Comparison of ENCODE assay signal across 7 cellular contexts in genomic region chr11:64306563-64306875, GRCh38. TPM values are rescaled to one million over a fixed set of nuclear protein-coding genes. Genes with fewer than 3 reads are reported as not detected.
DNase-seq lines count a peak whose midpoint lies in the region; ATAC-seq, FAIRE-seq and TF ChIP-seq lines count a peak whose summit lies in the region.

No MANE protein-coding gene starts in this region.

- intact Hi-C loops in kidney (cut with DNase I): no loop called here

- H3K9ac ChIP-seq in HUES64 (ENCODE audit: low read depth, low read length): peak overlapping the region; percentile 75
- peak overlapping the region; percentile 92 for H3K9ac ChIP-seq in adipocyte (ENCODE audit: low read length)
- H3K9ac ChIP-seq in kidney (ENCODE audit: low read length in 2 of 2): peak overlapping the region; percentile 59 to 73
- peak overlapping the region; percentile 55 to 77 for H3K9ac ChIP-seq in stomach smooth muscle (ENCODE audit: low read length in 2 of 2)

- H3K27me3 ChIP-seq in HUES64 (ENCODE audit: insufficient read depth, low read length): peaks cover 5% of the 10 kb centered on the region
- H3K27me3 ChIP-seq in adipocyte (replicated peaks; ENCODE audit: control insufficient read depth, insufficient read depth, low read length): no peaks in the 10 kb centered on the region
- peaks cover 5% of the 10 kb centered on the region in 2 donors for H3K27me3 ChIP-seq in stomach smooth muscle (ENCODE audit: control insufficient read depth in 1 of 2, insufficient read depth in 2 of 2, low read length in 2 of 2)

- WGBS in HUES64: 24% methylated on average over 9 of the region's 9 CpGs

- H3K9me3 ChIP-seq in HUES64 (ENCODE audit: insufficient read depth, low read depth, low read length): no peaks in the 10 kb centered on the region
- H3K9me3 ChIP-seq in adipocyte (ENCODE audit: control insufficient read depth, low read length): no peaks in the 10 kb centered on the region
- no peaks in the 10 kb centered on the region for H3K9me3 ChIP-seq in kidney (ENCODE audit: control insufficient read depth in 1 of 2, low read length in 2 of 2)
- H3K9me3 ChIP-seq in stomach smooth muscle (ENCODE audit: control insufficient read depth in 2 of 2, low read length in 2 of 2): no peaks in the 10 kb centered on the region

- FAIRE-seq in kidney (lab: Jason Lieb, UNC): no peak

- DNase-seq in adipocyte (ENCODE audit: low read depth) (no peak), kidney (no peak), DMS114 treated with DMSO at 0.1 percent for 48 hours (lab: John Stamatoyannopoulos, UW; ENCODE audit: unreplicated experiment) (no peak), OCI-M1 (lab: John Stamatoyannopoulos, UW) (no peak)

- TF ChIP-seq CTCF in kidney (IDR thresholded peaks at IDR 0.05; ENCODE audit: borderline replicate concordance, extremely low read depth, insufficient read depth): no peak

- H3K27ac ChIP-seq in HUES64 (ENCODE audit: low read depth, low read length) (peak overlapping the region; percentile 85; the same call in 1 of the 2 replicates), kidney (ENCODE audit: low read depth in 2 of 2, low read length in 2 of 2) (peak overlapping the region; percentile 86 to 87), stomach smooth muscle (ENCODE audit: low read length) (peak overlapping the region; percentile 64)

- ATAC-seq in HG03135 (IDR thresholded peaks at IDR 0.05; ENCODE audit: unreplicated experiment): no peak

- H3K36me3 ChIP-seq in HUES64 (ENCODE audit: insufficient read depth, low read length): peaks cover 6% of the 10 kb centered on the region; the same call in 1 of the 2 replicates
- no peaks in the 10 kb centered on the region for H3K36me3 ChIP-seq in adipocyte (ENCODE audit: control insufficient read depth, insufficient read depth, low read length, severe bottlenecking)
- peaks cover 0 to 3% of the 10 kb centered on the region in 2 donors for H3K36me3 ChIP-seq in kidney (ENCODE audit: control insufficient read depth in 1 of 2, insufficient read depth in 2 of 2, low read length in 2 of 2)
- no peaks in the 10 kb centered on the region for H3K36me3 ChIP-seq in stomach smooth muscle (ENCODE audit: control insufficient read depth in 2 of 2, insufficient read depth in 2 of 2, low read length in 2 of 2)

- peak overlapping the region; percentile 80 for H3K4me3 ChIP-seq in HUES64 (ENCODE audit: low read length)
- peak overlapping the region; percentile 93 for H3K4me3 ChIP-seq in adipocyte (ENCODE audit: low read length)
- H3K4me3 ChIP-seq in kidney (ENCODE audit: low read length in 2 of 2): peak overlapping the region; percentile 83 to 95
- H3K4me3 ChIP-seq in stomach smooth muscle (ENCODE audit: low read length in 2 of 2): peak overlapping the region; percentile 70 to 79

- H3K4me1 ChIP-seq in HUES64 (ENCODE audit: insufficient read depth, low read length) (peaks cover 7% of the 10 kb centered on the region; the same call in 1 of the 2 replicates), adipocyte (ENCODE audit: control insufficient read depth, insufficient read depth, low read length) (peaks cover 14% of the 10 kb centered on the region), kidney (ENCODE audit: control insufficient read depth in 1 of 2, insufficient read depth in 1 of 2, low read depth in 1 of 2, low read length in 2 of 2) (peaks cover 13 to 26% of the 10 kb centered on the region in 2 donors), stomach smooth muscle (ENCODE audit: control insufficient read depth, insufficient read depth, low read length) (peaks cover 31% of the 10 kb centered on the region)

RNA-seq across cellular contexts. Expression of gene ESRRA, which starts 1.2 kb away (rescaled TPM):
- polyA plus RNA-seq in HUES64 (2013, experiment 1 of 2): 21.4 TPM
- 17.6 TPM for polyA plus RNA-seq in HUES64 (2013, experiment 2 of 2)
- 59.7 TPM for total RNA-seq in kidney
- 117 TPM for polyA plus RNA-seq in kidney (ENCODE audit: insufficient read depth, low read depth, low replicate concordance)

RNA-seq across cellular contexts. Expression of gene CATSPERZ, which starts 6.4 kb away (rescaled TPM):
- not detected for polyA plus RNA-seq in HUES64 (2013, experiment 1 of 2)
- 0.44 TPM for polyA plus RNA-seq in HUES64 (2013, experiment 2 of 2)
- total RNA-seq in kidney: not detected
- polyA plus RNA-seq in kidney (ENCODE audit: insufficient read depth, low read depth, low replicate concordance): not detected

RNA-seq across cellular contexts. Expression of gene TRMT112, which starts 10.8 kb away (rescaled TPM):
- polyA plus RNA-seq in HUES64 (2013, experiment 1 of 2): 232 TPM
- polyA plus RNA-seq in HUES64 (2013, experiment 2 of 2): 226 TPM
- 172 TPM for total RNA-seq in kidney
- 291 TPM for polyA plus RNA-seq in kidney (ENCODE audit: insufficient read depth, low read depth, low replicate concordance)

RNA-seq across cellular contexts. Expression of gene PRDX5, which starts 11.4 kb away (rescaled TPM):
- 174 TPM for polyA plus RNA-seq in HUES64 (2013, experiment 1 of 2)
- polyA plus RNA-seq in HUES64 (2013, experiment 2 of 2): 178 TPM
- 192 TPM for total RNA-seq in kidney
- 1,026 TPM for polyA plus RNA-seq in kidney (ENCODE audit: insufficient read depth, low read depth, low replicate concordance)

RNA-seq across cellular contexts. Expression of gene KCNK4, which starts 15.4 kb away (rescaled TPM):
- polyA plus RNA-seq in HUES64 (2013, experiment 1 of 2): not detected
- not detected for polyA plus RNA-seq in HUES64 (2013, experiment 2 of 2)
- total RNA-seq in kidney: not detected
- polyA plus RNA-seq in kidney (ENCODE audit: insufficient read depth, low read depth, low replicate concordance): not detected
